ENCODE assay signal across 27 cellular contexts in genomic region chr1:63041660-63042059, GRCh38.
"Had no signal": no experiment of that assay in that cellular context is flagged by ENCODE, and none has a peak within 500 bp of the region (broad histone marks: within the 10 kb centered on the region; RNA-seq: fewer than 3 reads in every experiment).

No MANE protein-coding gene starts in this region.

- H2AFZ ChIP-seq: hepatocyte, parathyroid adenoma had no signal

- ATAC-seq: foreskin keratinocyte; gastroesophageal sphincter; left lobe of liver; mucosa of descending colon; natural killer cell treated with Interleukin-12 subunit alpha and Interleukin-12 subunit beta and Interleukin-15 and Interleukin-18, amount 100 ng/mL, for 72 hours; right lobe of liver; stimulated activated naive B cell treated with anti-CD40 and anti-IgM and Interleukin-4, amounts not matched to agents 10 μg/mL and 1 μg/mL and 100 μg/mL, for 72 hours had no signal

- H3K4me1 Mint-ChIP-seq: memory B cell; naive B cell; stimulated activated naive B cell treated with anti-CD40 and anti-IgM and Interleukin-4, amounts not matched to agents 10 μg/mL and 1 μg/mL and 100 μg/mL, for 72 hours had no signal

- H3K4me3 ChIP-seq: esophagus muscularis mucosa, gastroesophageal sphincter, heart left ventricle, hepatocyte, lung, mucosa of descending colon, right lobe of liver, thoracic aorta, tibial nerve, upper lobe of left lung had no signal

- H3K4me1 ChIP-seq: esophagus muscularis mucosa, foreskin keratinocyte, gastroesophageal sphincter, heart left ventricle, parathyroid adenoma, right lobe of liver, tibial nerve, upper lobe of left lung had no signal

- H3K4me2 ChIP-seq: hepatocyte had no signal

- H3K27ac ChIP-seq: esophagus muscularis mucosa, foreskin keratinocyte, gastroesophageal sphincter, heart left ventricle, hepatocyte, neutrophil, parathyroid adenoma, right lobe of liver, thoracic aorta, tibial nerve, upper lobe of left lung had no signal

- H3K79me2 ChIP-seq: hepatocyte, parathyroid adenoma had no signal

- H3K36me3 ChIP-seq: esophagus muscularis mucosa, gastroesophageal sphincter, heart left ventricle, neutrophil, right lobe of liver, thoracic aorta, tibial nerve, upper lobe of left lung had no signal

- H3K9ac ChIP-seq: parathyroid adenoma had no signal

- H3K27ac Mint-ChIP-seq: memory B cell; mesothelial cell of epicardium; naive B cell; natural killer cell treated with Interleukin-12 subunit alpha and Interleukin-12 subunit beta and Interleukin-15 and Interleukin-18, amount 100 ng/mL, for 72 hours; stimulated activated naive B cell treated with anti-CD40 and anti-IgM and Interleukin-4, amounts not matched to agents 10 μg/mL and 1 μg/mL and 100 μg/mL, for 72 hours; stimulated activated naive CD8-positive, alpha-beta T cell treated with anti-CD3 and anti-CD28 coated beads, Interleukin-15, Interleukin-2, amounts not matched to agents 100 ng/mL and 50 ng/mL, for 24 hours had no signal

- H3K9me3 ChIP-seq: esophagus muscularis mucosa, gastroesophageal sphincter, heart left ventricle, mucosa of descending colon, neutrophil, right lobe of liver, thoracic aorta, tibial nerve, upper lobe of left lung had no signal

- H3K9me3 Mint-ChIP-seq: memory B cell; natural killer cell treated with Interleukin-12 subunit alpha and Interleukin-12 subunit beta and Interleukin-15 and Interleukin-18, amount 100 ng/mL, for 72 hours; stimulated activated naive B cell treated with anti-CD40 and anti-IgM and Interleukin-4, amounts not matched to agents 10 μg/mL and 1 μg/mL and 100 μg/mL, for 72 hours; stimulated activated naive CD8-positive, alpha-beta T cell treated with anti-CD3 and anti-CD28 coated beads, Interleukin-15, Interleukin-2, amounts not matched to agents 100 ng/mL and 50 ng/mL, for 24 hours had no signal

- H3K36me3 Mint-ChIP-seq: memory B cell; mesothelial cell of epicardium; natural killer cell treated with Interleukin-12 subunit alpha and Interleukin-12 subunit beta and Interleukin-15 and Interleukin-18, amount 100 ng/mL, for 72 hours; stimulated activated naive B cell treated with anti-CD40 and anti-IgM and Interleukin-4, amounts not matched to agents 10 μg/mL and 1 μg/mL and 100 μg/mL, for 72 hours had no signal

- H3K27me3 Mint-ChIP-seq: memory B cell; stimulated activated naive CD8-positive, alpha-beta T cell treated with anti-CD3 and anti-CD28 coated beads, Interleukin-15, Interleukin-2, amounts not matched to agents 100 ng/mL and 50 ng/mL, for 24 hours had no signal

- DNase-seq: dermis blood vessel endothelial cell; effector memory CD4-positive, alpha-beta T cell; foreskin keratinocyte; heart left ventricle; kidney; mucosa of descending colon; naive B cell; right lobe of liver; small intestine; stimulated activated CD4-positive, alpha-beta T cell treated with anti-CD3 and anti-CD28 coated beads, Interleukin-15, amount 100 ng/mL, for 24 hours; stimulated activated CD4-positive, alpha-beta T cell treated with anti-CD3 and anti-CD28 coated beads, Interleukin-2, amount 100 ng/mL, for 48 hours; stimulated activated naive B cell treated with anti-CD40 and anti-IgM and Interleukin-4, amounts not matched to agents 10 μg/mL and 1 μg/mL and 100 μg/mL, for 72 hours; upper lobe of left lung had no signal

- H3K4me3 Mint-ChIP-seq: memory B cell; mesothelial cell of epicardium; naive B cell; natural killer cell treated with Interleukin-12 subunit alpha and Interleukin-12 subunit beta and Interleukin-15 and Interleukin-18, amount 100 ng/mL, for 72 hours; neural crest cell; stimulated activated naive B cell treated with anti-CD40 and anti-IgM and Interleukin-4, amounts not matched to agents 10 μg/mL and 1 μg/mL and 100 μg/mL, for 72 hours; stimulated activated naive CD8-positive, alpha-beta T cell treated with anti-CD3 and anti-CD28 coated beads, Interleukin-15, Interleukin-2, amounts not matched to agents 100 ng/mL and 50 ng/mL, for 24 hours had no signal

- H3K27me3 ChIP-seq: esophagus muscularis mucosa, foreskin keratinocyte, gastroesophageal sphincter, heart left ventricle, hepatocyte, neutrophil, right lobe of liver, tibial nerve, upper lobe of left lung had no signal
